8 cellular contexts compared by ENCODE assay signal in genomic region chr20:59751075-59751711, GRCh38.
DNase-seq lines count a peak whose midpoint lies in the region; ATAC-seq and TF ChIP-seq lines count a peak whose summit lies in the region.

No MANE protein-coding gene starts in this region.

- no peaks in the 10 kb centered on the region for H3K36me3 ChIP-seq in breast epithelium
- no peaks in the 10 kb centered on the region for H3K36me3 ChIP-seq in kidney epithelial cell (ENCODE audit: control insufficient read depth, insufficient read depth, low read length)

- peaks cover 0 to 60% of the 10 kb centered on the region in 2 donors for H3K27me3 ChIP-seq in breast epithelium
- H3K27me3 ChIP-seq in kidney epithelial cell (ENCODE audit: control insufficient read depth, insufficient read depth, low read length): peaks cover 20% of the 10 kb centered on the region

- POLR2A ChIA-PET in AG04449 (lab: Yijun Ruan, JAX): no interaction called here

- no peak overlapping the region for H3K27ac ChIP-seq in breast epithelium

- no peaks in the 10 kb centered on the region for H3K9me3 Mint-ChIP-seq in stimulated activated naive B cell treated with anti-CD40 and anti-IgM and Interleukin-4, amounts not matched to agents 10 μg/mL and 1 μg/mL and 100 μg/mL, for 72 hours

- no peak overlapping the region for H3K4me3 Mint-ChIP-seq in stimulated activated naive B cell treated with anti-CD40 and anti-IgM and Interleukin-4, amounts not matched to agents 10 μg/mL and 1 μg/mL and 100 μg/mL, for 72 hours

- no peaks in the 10 kb centered on the region for H3K4me1 ChIP-seq in breast epithelium

- H3K4me3 ChIP-seq in AG04449 (ENCODE audit: low read depth, low read length) (no peak overlapping the region), breast epithelium (no peak overlapping the region), kidney epithelial cell (ENCODE audit: low read depth, low read length) (no peak overlapping the region)

- no peak for TF ChIP-seq POLR2A in breast epithelium (IDR thresholded peaks at IDR 0.05)

- no peak overlapping the region for H3K27ac Mint-ChIP-seq in stimulated activated naive B cell treated with anti-CD40 and anti-IgM and Interleukin-4, amounts not matched to agents 10 μg/mL and 1 μg/mL and 100 μg/mL, for 72 hours

- H3K36me3 Mint-ChIP-seq in stimulated activated naive B cell treated with anti-CD40 and anti-IgM and Interleukin-4, amounts not matched to agents 10 μg/mL and 1 μg/mL and 100 μg/mL, for 72 hours: no peaks in the 10 kb centered on the region

- CTCF ChIA-PET in AG04449 (lab: Yijun Ruan, JAX): interaction anchor here (0.7 to 9.5 kb wide), 5 partner anchors 9 to 191 kb away, joined by 3 to 147 read pairs (median 3); no protein-coding TSS in a partner anchor

- intact Hi-C loops in breast epithelium (cut with DNase I; ENCODE audit: low total_unique reads): no loop called here

- no peaks in the 10 kb centered on the region for H3K9me3 ChIP-seq in breast epithelium

- TF ChIP-seq CTCF in AG04449 (IDR thresholded peaks at IDR 0.05; ENCODE audit: insufficient read depth, low read length, missing control alignments) (peak; percentile 95), breast epithelium (IDR thresholded peaks at IDR 0.05) (peak in 2 of 3 donors; percentile 50 to 54), kidney epithelial cell (IDR thresholded peaks at IDR 0.05; ENCODE audit: insufficient read depth, low read length, poor library complexity, severe bottlenecking) (peak; percentile 82)

- peaks cover 27 to 31% of the 10 kb centered on the region in 2 donors for H3K27me3 Mint-ChIP-seq in stimulated activated naive B cell treated with anti-CD40 and anti-IgM and Interleukin-4, amounts not matched to agents 10 μg/mL and 1 μg/mL and 100 μg/mL, for 72 hours

- peak; percentile 36 for ATAC-seq in HG03025 (IDR thresholded peaks at IDR 0.05; ENCODE audit: low FRiP score, unreplicated experiment)
- peak; percentile 67 to 71 for ATAC-seq in stimulated activated naive B cell treated with anti-CD40 and anti-IgM and Interleukin-4, amounts not matched to agents 10 μg/mL and 1 μg/mL and 100 μg/mL, for 72 hours (replicated peaks)

- DNase-seq in AG04449 (ENCODE audit: low read depth, low spot score) (peak; percentile 9), GDM1 (lab: John Stamatoyannopoulos, UW) (peak; percentile 35), NCI-H82 treated with DMSO at 0.1 percent for 48 hours (lab: John Stamatoyannopoulos, UW; ENCODE audit: unreplicated experiment) (peak; percentile 5), breast epithelium (ENCODE audit: low spot score in 2 of 2) (peak; percentile 22 to 67), kidney epithelial cell (ENCODE audit: low read depth) (no peak), NCI-H2029 (lab: John Stamatoyannopoulos, UW) (no peak)
- DNase-seq in stimulated activated naive B cell treated with anti-CD40 and anti-IgM and Interleukin-4, amounts not matched to agents 10 μg/mL and 1 μg/mL and 100 μg/mL, for 72 hours: peak; percentile 17

- peaks cover 14 to 17% of the 10 kb centered on the region in 2 donors for H3K4me1 Mint-ChIP-seq in stimulated activated naive B cell treated with anti-CD40 and anti-IgM and Interleukin-4, amounts not matched to agents 10 μg/mL and 1 μg/mL and 100 μg/mL, for 72 hours

Comparison
In these comparisons a context has a peak if more than half of its experiments do, and no peak if none do; other contexts are left out.
1. DNase-seq: peak in AG04449 (single experiment), GDM1 (single experiment), NCI-H82 treated with DMSO at 0.1 percent for 48 hours (single experiment), breast epithelium (2 of 2) and stimulated activated naive B cell treated with anti-CD40 and anti-IgM and Interleukin-4, amounts not matched to agents 10 μg/mL and 1 μg/mL and 100 μg/mL, for 72 hours (single experiment); none in kidney epithelial cell (single experiment) and NCI-H2029 (single experiment).
2. Peak in every context shown above with its lines, with median percentiles within 50 percentile points of each other: CTCF ChIP-seq.